ENCODE assay signal across 1 cellular context in genomic region chr10:30425336-30426075, GRCh38.
A peak's percentile ranks its signal among the peaks of the same experiment; 100 is the strongest.
TF ChIP-seq lines count a peak whose summit lies in the region.

No MANE protein-coding gene starts in this region.

TF ChIP-seq in K562, 482 proteins besides CTCF, POLR2A, EP300 and RAD21 (continued from another document and continues in another):
- TF ChIP-seq, protein P1, sequence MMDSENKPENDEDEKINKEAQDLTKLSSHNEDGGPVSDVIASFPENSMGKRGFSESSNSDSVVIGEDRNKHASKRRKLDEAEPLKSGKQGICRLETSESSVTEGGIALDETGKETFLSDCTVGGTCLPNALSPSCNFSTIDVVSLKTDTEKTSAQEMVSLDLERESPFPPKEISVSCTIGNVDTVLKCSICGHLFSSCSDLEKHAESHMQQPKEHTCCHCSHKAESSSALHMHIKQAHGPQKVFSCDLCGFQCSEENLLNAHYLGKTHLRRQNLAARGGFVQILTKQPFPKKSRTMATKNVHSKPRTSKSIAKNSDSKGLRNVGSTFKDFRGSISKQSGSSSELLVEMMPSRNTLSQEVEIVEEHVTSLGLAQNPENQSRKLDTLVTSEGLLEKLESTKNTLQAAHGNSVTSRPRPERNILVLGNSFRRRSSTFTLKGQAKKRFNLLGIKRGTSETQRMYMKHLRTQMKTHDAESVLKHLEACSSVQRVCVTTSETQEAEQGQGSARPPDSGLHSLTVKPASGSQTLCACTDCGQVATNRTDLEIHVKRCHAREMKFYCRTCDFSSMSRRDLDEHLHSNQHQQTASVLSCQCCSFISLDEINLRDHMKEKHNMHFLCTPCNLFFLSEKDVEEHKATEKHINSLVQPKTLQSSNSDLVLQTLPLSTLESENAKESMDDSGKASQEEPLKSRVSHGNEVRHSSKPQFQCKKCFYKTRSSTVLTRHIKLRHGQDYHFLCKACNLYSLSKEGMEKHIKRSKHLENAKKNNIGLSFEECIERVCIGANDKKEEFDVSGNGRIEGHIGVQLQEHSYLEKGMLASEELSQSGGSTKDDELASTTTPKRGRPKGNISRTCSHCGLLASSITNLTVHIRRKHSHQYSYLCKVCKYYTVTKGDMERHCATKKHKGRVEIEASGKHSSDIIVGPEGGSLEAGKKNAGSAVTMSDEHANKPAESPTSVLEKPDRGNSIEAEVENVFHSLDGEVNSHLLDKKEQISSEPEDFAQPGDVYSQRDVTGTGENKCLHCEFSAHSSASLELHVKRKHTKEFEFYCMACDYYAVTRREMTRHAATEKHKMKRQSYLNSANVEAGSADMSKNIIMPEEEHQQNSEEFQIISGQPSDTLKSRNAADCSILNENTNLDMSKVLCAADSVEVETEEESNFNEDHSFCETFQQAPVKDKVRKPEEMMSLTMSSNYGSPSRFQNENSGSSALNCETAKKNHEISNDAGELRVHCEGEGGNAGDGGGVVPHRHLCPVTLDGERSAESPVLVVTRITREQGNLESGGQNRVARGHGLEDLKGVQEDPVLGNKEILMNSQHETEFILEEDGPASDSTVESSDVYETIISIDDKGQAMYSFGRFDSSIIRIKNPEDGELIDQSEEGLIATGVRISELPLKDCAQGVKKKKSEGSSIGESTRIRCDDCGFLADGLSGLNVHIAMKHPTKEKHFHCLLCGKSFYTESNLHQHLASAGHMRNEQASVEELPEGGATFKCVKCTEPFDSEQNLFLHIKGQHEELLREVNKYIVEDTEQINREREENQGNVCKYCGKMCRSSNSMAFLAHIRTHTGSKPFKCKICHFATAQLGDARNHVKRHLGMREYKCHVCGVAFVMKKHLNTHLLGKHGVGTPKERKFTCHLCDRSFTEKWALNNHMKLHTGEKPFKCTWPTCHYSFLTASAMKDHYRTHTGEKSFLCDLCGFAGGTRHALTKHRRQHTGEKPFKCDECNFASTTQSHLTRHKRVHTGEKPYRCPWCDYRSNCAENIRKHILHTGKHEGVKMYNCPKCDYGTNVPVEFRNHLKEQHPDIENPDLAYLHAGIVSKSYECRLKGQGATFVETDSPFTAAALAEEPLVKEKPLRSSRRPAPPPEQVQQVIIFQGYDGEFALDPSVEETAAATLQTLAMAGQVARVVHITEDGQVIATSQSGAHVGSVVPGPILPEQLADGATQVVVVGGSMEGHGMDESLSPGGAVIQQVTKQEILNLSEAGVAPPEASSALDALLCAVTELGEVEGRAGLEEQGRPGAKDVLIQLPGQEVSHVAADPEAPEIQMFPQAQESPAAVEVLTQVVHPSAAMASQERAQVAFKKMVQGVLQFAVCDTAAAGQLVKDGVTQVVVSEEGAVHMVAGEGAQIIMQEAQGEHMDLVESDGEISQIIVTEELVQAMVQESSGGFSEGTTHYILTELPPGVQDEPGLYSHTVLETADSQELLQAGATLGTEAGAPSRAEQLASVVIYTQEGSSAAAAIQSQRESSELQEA (IDR thresholded peaks at IDR 0.05; ENCODE audit: low read depth): no peak
- TF ChIP-seq RFX7 (CRISPR knock-in tag; IDR thresholded peaks at IDR 0.05) (peak; percentile 83; the same call in 1 of the 2 replicates), KAT7 (CRISPR knock-in tag; IDR thresholded peaks at IDR 0.05; ENCODE audit: borderline replicate concordance) (no peak), EHMT2 (IDR thresholded peaks at IDR 0.05) (no peak), STAT6 (CRISPR knock-in tag; IDR thresholded peaks at IDR 0.05) (no peak), PBX2 (CRISPR knock-in tag; IDR thresholded peaks at IDR 0.05; ENCODE audit: low read depth) (no peak), PBX2 (tag; conservative IDR thresholded peaks at IDR 0.05; ENCODE audit: low read depth) (peak; percentile 65), ZZZ3 (IDR thresholded peaks at IDR 0.05) (no peak), POLR2B (IDR thresholded peaks at IDR 0.05; ENCODE audit: low read depth, partially characterized antibody) (no peak), CREB5 (CRISPR knock-in tag; IDR thresholded peaks at IDR 0.05) (peak; percentile 75), ZNF717 (CRISPR knock-in tag; IDR thresholded peaks at IDR 0.05) (0 out of 2 replicates have a peak, but pooled peaks have one; percentile 13), NR3C1 (CRISPR knock-in tag; IDR thresholded peaks at IDR 0.05) (no peak), MEF2A (IDR thresholded peaks at IDR 0.05; ENCODE audit: control insufficient read depth, low read depth, low read length) (no peak), ZNF561 (CRISPR knock-in tag; conservative IDR thresholded peaks at IDR 0.05) (no peak), CHD1 (IDR thresholded peaks at IDR 0.05; ENCODE audit: low read length) (no peak), CCAR2 (IDR thresholded peaks at IDR 0.05; ENCODE audit: low read depth, low read length) (no peak), ZBTB33 (CRISPR knock-in tag; IDR thresholded peaks at IDR 0.05) (no peak), LEF1 (IDR thresholded peaks at IDR 0.05) (no peak), HDGF (IDR thresholded peaks at IDR 0.05) (no peak), ZEB2 (IDR thresholded peaks at IDR 0.05) (no peak), ARID3A (IDR thresholded peaks at IDR 0.05; ENCODE audit: borderline replicate concordance, low read depth, low read length) (no peak), POLR2H (tag; IDR thresholded peaks at IDR 0.05; ENCODE audit: low read depth) (no peak), STAT5A (IDR thresholded peaks at IDR 0.05; ENCODE audit: borderline replicate concordance, low read length) (no peak), FOXJ2 (tag; IDR thresholded peaks at IDR 0.05) (no peak), SRSF7 (optimal IDR thresholded peaks at IDR 0.05; ENCODE audit: low read depth, low read length) (no peak), ETS1 (conservative IDR thresholded peaks at IDR 0.05; ENCODE audit: control insufficient read depth, low read depth, low read length) (no peak), FUS (optimal IDR thresholded peaks at IDR 0.05; ENCODE audit: low read depth, low read length) (no peak)
- TF ChIP-seq, protein P2, sequence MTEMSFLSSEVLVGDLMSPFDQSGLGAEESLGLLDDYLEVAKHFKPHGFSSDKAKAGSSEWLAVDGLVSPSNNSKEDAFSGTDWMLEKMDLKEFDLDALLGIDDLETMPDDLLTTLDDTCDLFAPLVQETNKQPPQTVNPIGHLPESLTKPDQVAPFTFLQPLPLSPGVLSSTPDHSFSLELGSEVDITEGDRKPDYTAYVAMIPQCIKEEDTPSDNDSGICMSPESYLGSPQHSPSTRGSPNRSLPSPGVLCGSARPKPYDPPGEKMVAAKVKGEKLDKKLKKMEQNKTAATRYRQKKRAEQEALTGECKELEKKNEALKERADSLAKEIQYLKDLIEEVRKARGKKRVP (CRISPR knock-in tag; IDR thresholded peaks at IDR 0.05): peak; percentile 66
- TF ChIP-seq, protein P3, sequence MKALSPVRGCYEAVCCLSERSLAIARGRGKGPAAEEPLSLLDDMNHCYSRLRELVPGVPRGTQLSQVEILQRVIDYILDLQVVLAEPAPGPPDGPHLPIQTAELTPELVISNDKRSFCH (CRISPR knock-in tag; IDR thresholded peaks at IDR 0.05): peak; percentile 74; the same call in 1 of the 2 replicates
- TF ChIP-seq, protein P3 (tag; IDR thresholded peaks at IDR 0.05): peak; percentile 98
- TF ChIP-seq, protein P4, sequence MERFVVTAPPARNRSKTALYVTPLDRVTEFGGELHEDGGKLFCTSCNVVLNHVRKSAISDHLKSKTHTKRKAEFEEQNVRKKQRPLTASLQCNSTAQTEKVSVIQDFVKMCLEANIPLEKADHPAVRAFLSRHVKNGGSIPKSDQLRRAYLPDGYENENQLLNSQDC (CRISPR knock-in tag; IDR thresholded peaks at IDR 0.05): no peak
